Comparison of ENCODE assay signal across 19 cellular contexts in the genomic region with DNA sequence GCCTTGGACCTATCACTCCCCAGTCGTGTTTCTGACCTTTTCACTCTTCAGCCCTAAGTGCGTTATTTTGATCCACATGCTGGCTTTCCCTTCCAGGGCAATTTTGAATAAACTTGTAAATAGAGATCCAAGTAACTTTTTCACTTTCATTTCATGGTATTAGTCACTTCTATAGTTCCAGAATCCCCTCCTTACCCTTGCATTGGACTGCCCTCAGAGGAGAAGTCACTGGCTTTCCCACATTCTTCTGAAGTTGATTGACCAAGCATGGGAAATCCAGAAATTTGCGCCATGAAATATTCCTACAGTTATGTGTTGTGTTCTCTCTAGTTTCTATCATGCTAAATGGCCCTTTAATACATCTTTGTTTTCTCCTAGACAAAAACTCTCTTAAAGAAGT.
"Had no signal": no experiment of that assay in that cellular context is flagged by ENCODE, and none has a peak within 500 bp of the region (broad histone marks: within the 10 kb centered on the region; RNA-seq: fewer than 3 reads in every experiment).

No MANE protein-coding gene starts in this region.

- H3K36me3 ChIP-seq: brain microvascular endothelial cell, gastroesophageal sphincter, neutrophil, pancreas had no signal

- FAIRE-seq: pancreas had no signal

- DNase-seq: activated CD4-positive, alpha-beta T cell treated with anti-CD3 and anti-CD28 coated beads, Interleukin-2, amount 10 ng/mL, durations not matched to agents 7 days and 5 days; activated CD8-positive, alpha-beta memory T cell treated with anti-CD3 and anti-CD28 coated beads, Interleukin-2, amount 10 ng/mL, durations not matched to agents 7 days and 5 days; activated CD8-positive, alpha-beta T cell treated with anti-CD3 and anti-CD28 coated beads for 36 hours; activated gamma-delta T cell; activated naive CD4-positive, alpha-beta T cell treated with anti-CD3 and anti-CD28 coated beads, Interleukin-2, amount 50 U/mL, for 16 hours; activated naive CD8-positive, alpha-beta T cell treated with anti-CD3 and anti-CD28 coated beads, Interleukin-2, amount 50 U/mL, for 24 hours; activated T-cell treated with anti-CD3 and anti-CD28 coated beads for 4 hours; brain microvascular endothelial cell; central memory CD4-positive, alpha-beta T cell; dermis blood vessel endothelial cell; effector CD8-positive, alpha-beta T cell; pancreas; stimulated activated CD4-positive, alpha-beta T cell treated with anti-CD3 and anti-CD28 coated beads, Interleukin-2, amount 100 ng/mL, for 48 hours; stimulated activated CD8-positive, alpha-beta memory T cell treated with anti-CD3 and anti-CD28 coated beads, Interleukin-4, amount 100 ng/mL, for 48 hours; stimulated activated naive B cell treated with anti-CD40 and anti-IgM and Interleukin-4, amounts not matched to agents 10 μg/mL and 1 μg/mL and 100 μg/mL, for 72 hours; T-helper 17 cell had no signal

- H3K27me3 ChIP-seq: brain microvascular endothelial cell, gastroesophageal sphincter, neutrophil, pancreas had no signal

- ATAC-seq: activated CD8-positive, alpha-beta memory T cell treated with anti-CD3 and anti-CD28 coated beads, Interleukin-2, amount 10 ng/mL, durations not matched to agents 7 days and 5 days; activated CD8-positive, alpha-beta T cell treated with anti-CD3 and anti-CD28 coated beads for 36 hours; activated naive CD8-positive, alpha-beta T cell treated with anti-CD3 and anti-CD28 coated beads, Interleukin-2, amount 50 U/mL, for 24 hours; gastroesophageal sphincter; natural killer cell treated with Interleukin-12 subunit alpha and Interleukin-12 subunit beta and Interleukin-15 and Interleukin-18, amount 100 ng/mL, for 72 hours; stimulated activated naive B cell treated with anti-CD40 and anti-IgM and Interleukin-4, amounts not matched to agents 10 μg/mL and 1 μg/mL and 100 μg/mL, for 72 hours; T-helper 17 cell had no signal

- H3K9me3 ChIP-seq: neutrophil, pancreas had no signal

- H3K27ac ChIP-seq: brain microvascular endothelial cell, gastroesophageal sphincter, neutrophil, pancreas had no signal

- H3K4me3 ChIP-seq: gastroesophageal sphincter, pancreas had no signal
